In genomic region chr13:75841905-75842304, GRCh38 we compare ENCODE assay signal across 22 cellular contexts.
A peak's percentile ranks its signal among the peaks of the same experiment; 100 is the strongest.
DNase-seq lines count a peak whose midpoint lies in the region; ATAC-seq lines count a peak whose summit lies in the region.
"Had no signal": no experiment of that assay in that cellular context is flagged by ENCODE, and none has a peak within 500 bp of the region (broad histone marks: within the 10 kb centered on the region; RNA-seq: fewer than 3 reads in every experiment).

No MANE protein-coding gene starts in this region.

- no peak overlapping the region for H3K4me3 Mint-ChIP-seq in stimulated activated naive CD8-positive, alpha-beta T cell treated with anti-CD3 and anti-CD28 coated beads, Interleukin-15, amount 100 ng/mL, for 72 hours
- no peak overlapping the region for H3K4me3 Mint-ChIP-seq in activated CD8-positive, alpha-beta T cell treated with anti-CD3 and anti-CD28 coated beads, Interleukin-2, amount 10 ng/mL, durations not matched to agents 7 days and 5 days
- H3K4me3 Mint-ChIP-seq in naive thymus-derived CD4-positive, alpha-beta T cell, result peak overlapping the region in 1 of 10 donors; percentile 5

- peaks cover 0 to 8% of the 10 kb centered on the region in 2 donors for H3K4me1 ChIP-seq in naive thymus-derived CD4-positive, alpha-beta T cell (ENCODE audit: control insufficient read depth in 2 of 2, insufficient read depth in 2 of 2, low read length in 2 of 2)
- H3K4me1 ChIP-seq: Peyer's patch had no signal

- peaks cover 5 to 7% of the 10 kb centered on the region in 2 donors for H3K9me3 Mint-ChIP-seq in stimulated activated naive CD8-positive, alpha-beta T cell treated with anti-CD3 and anti-CD28 coated beads, Interleukin-15, amount 100 ng/mL, for 72 hours
- no peaks in the 10 kb centered on the region for H3K9me3 Mint-ChIP-seq in activated CD8-positive, alpha-beta T cell treated with anti-CD3 and anti-CD28 coated beads, Interleukin-2, amount 10 ng/mL, durations not matched to agents 7 days and 5 days (ENCODE audit: insufficient read depth)
- H3K9me3 Mint-ChIP-seq in naive thymus-derived CD4-positive, alpha-beta T cell, result peaks cover 0 to 10% (median 0%) of the 10 kb centered on the region in 11 donors

- intact Hi-C loops in naive thymus-derived CD4-positive, alpha-beta T cell (cut with micrococcal nuclease), result loop anchor here in 1 of 2 donors (5.0 kb wide), 1 partner anchor 40 kb away; no protein-coding TSS in a partner anchor

- POLR2A ChIA-PET in activated CD8-positive, alpha-beta T cell treated with anti-CD3 and anti-CD28 coated beads, Interleukin-2, amount 10 ng/mL, durations not matched to agents 7 days and 5 days (lab: Charles Lee), result no interaction called here
- POLR2A ChIA-PET in naive thymus-derived CD4-positive, alpha-beta T cell (lab: Charles Lee), result interaction anchor here (1.3 kb wide), 1 partner anchor 81 kb away, joined by 4 read pairs; no protein-coding TSS in a partner anchor

- peaks cover 10% of the 10 kb centered on the region for H3K4me1 Mint-ChIP-seq in stimulated activated naive CD8-positive, alpha-beta T cell treated with anti-CD3 and anti-CD28 coated beads, Interleukin-15, amount 100 ng/mL, for 72 hours
- H3K4me1 Mint-ChIP-seq in activated CD8-positive, alpha-beta T cell treated with anti-CD3 and anti-CD28 coated beads, Interleukin-2, amount 10 ng/mL, durations not matched to agents 7 days and 5 days (ENCODE audit: low read depth), result peaks cover 9% of the 10 kb centered on the region
- peaks cover 8 to 43% (median 23%) of the 10 kb centered on the region in 7 donors for H3K4me1 Mint-ChIP-seq in naive thymus-derived CD4-positive, alpha-beta T cell

- DNase-seq in stimulated activated naive CD8-positive, alpha-beta T cell treated with anti-CD3 and anti-CD28 coated beads, Interleukin-15, amount 100 ng/mL, for 72 hours, result no peak
- no peak for DNase-seq in stimulated activated naive CD8-positive, alpha-beta T cell treated with anti-CD3 and anti-CD28 coated beads, Interleukin-15, Interleukin-2, amounts not matched to agents 100 U/mL and 50 U/mL, for 24 hours
- DNase-seq in activated CD8-positive, alpha-beta T cell treated with anti-CD3 and anti-CD28 coated beads, Interleukin-2, amount 10 ng/mL, durations not matched to agents 7 days and 5 days, result no peak
- peak in 5 of 9 donors; percentile 8 to 39 (median 25) for DNase-seq in naive thymus-derived CD4-positive, alpha-beta T cell
- DNase-seq in NCI-H82 treated with DMSO at 0.1 percent for 48 hours (lab: John Stamatoyannopoulos, UW; ENCODE audit: unreplicated experiment) (no peak), NCI-H2171 treated with DMSO at 0.1 percent for 48 hours (lab: John Stamatoyannopoulos, UW) (no peak), OCI-M1 (lab: John Stamatoyannopoulos, UW) (no peak)
- DNase-seq: ACHN, C1 segment of cervical spinal cord, DMS 273 treated with DMSO at 0.1 percent for 48 hours, GM23248, HCEC 1CT, IMR-90, Karpas-422, MG63, NCI-H1092, NCI-H1436 treated with DMSO at 0.1 percent for 48 hours, NCI-H2029, NCI-H2171, NCI-H446 treated with DMSO at 0.1 percent for 48 hours, NCI-H69, Peyer's patch had no signal

- CTCF ChIA-PET in activated CD8-positive, alpha-beta T cell treated with anti-CD3 and anti-CD28 coated beads, Interleukin-2, amount 10 ng/mL, durations not matched to agents 7 days and 5 days (lab: Charles Lee), result interaction anchor here (1.5 to 2.2 kb wide), 3 partner anchors 10 to 146 kb away, joined by 3 to 9 read pairs (median 6); no protein-coding TSS in a partner anchor
- CTCF ChIA-PET in naive thymus-derived CD4-positive, alpha-beta T cell (lab: Charles Lee), result interaction anchor here (0.7 to 2.4 kb wide), 2 partner anchors 81 to 146 kb away, joined by 3 to 9 read pairs; no protein-coding TSS in a partner anchor

- peak overlapping the region in 1 of 2 donors; percentile 59 for H3K27ac Mint-ChIP-seq in stimulated activated naive CD8-positive, alpha-beta T cell treated with anti-CD3 and anti-CD28 coated beads, Interleukin-15, amount 100 ng/mL, for 72 hours
- peak overlapping the region; percentile 27 for H3K27ac Mint-ChIP-seq in activated CD8-positive, alpha-beta T cell treated with anti-CD3 and anti-CD28 coated beads, Interleukin-2, amount 10 ng/mL, durations not matched to agents 7 days and 5 days
- H3K27ac Mint-ChIP-seq in naive thymus-derived CD4-positive, alpha-beta T cell, result peak overlapping the region in 8 of 9 donors; percentile 12 to 92 (median 72)

- peak; percentile 60 for ATAC-seq in stimulated activated naive CD8-positive, alpha-beta T cell treated with anti-CD3 and anti-CD28 coated beads, Interleukin-15, amount 100 ng/mL, for 72 hours
- ATAC-seq in stimulated activated naive CD8-positive, alpha-beta T cell treated with anti-CD3 and anti-CD28 coated beads, Interleukin-15, Interleukin-2, amounts not matched to agents 100 U/mL and 50 U/mL, for 24 hours, result no peak
- peak; percentile 61 for ATAC-seq in activated CD8-positive, alpha-beta T cell treated with anti-CD3 and anti-CD28 coated beads, Interleukin-2, amount 10 ng/mL, durations not matched to agents 7 days and 5 days
- ATAC-seq in naive thymus-derived CD4-positive, alpha-beta T cell, result no peak

- no peak overlapping the region for H3K27ac ChIP-seq in naive thymus-derived CD4-positive, alpha-beta T cell (ENCODE audit: low read depth, low read length)
- H3K27ac ChIP-seq: GM23248, Peyer's patch had no signal

- peaks cover 0 to 30% (median 0%) of the 10 kb centered on the region in 3 experiments for H3K36me3 ChIP-seq in naive thymus-derived CD4-positive, alpha-beta T cell (ENCODE audit: control insufficient read depth in 2 of 3, insufficient read depth in 3 of 3, low read length in 3 of 3)

- H3K27me3 Mint-ChIP-seq in stimulated activated naive CD8-positive, alpha-beta T cell treated with anti-CD3 and anti-CD28 coated beads, Interleukin-15, amount 100 ng/mL, for 72 hours, result no peaks in the 10 kb centered on the region
- no peaks in the 10 kb centered on the region for H3K27me3 Mint-ChIP-seq in activated CD8-positive, alpha-beta T cell treated with anti-CD3 and anti-CD28 coated beads, Interleukin-2, amount 10 ng/mL, durations not matched to agents 7 days and 5 days (ENCODE audit: low read depth)
- H3K27me3 Mint-ChIP-seq in naive thymus-derived CD4-positive, alpha-beta T cell, result no peaks in the 10 kb centered on the region

- no peaks in the 10 kb centered on the region for H3K9me3 ChIP-seq in naive thymus-derived CD4-positive, alpha-beta T cell (ENCODE audit: control insufficient read depth in 2 of 3, low read length in 3 of 3)
- H3K9me3 ChIP-seq: MG63, Peyer's patch had no signal

- no peak overlapping the region for H3K4me3 ChIP-seq in naive thymus-derived CD4-positive, alpha-beta T cell (ENCODE audit: low read length)
- H3K4me3 ChIP-seq: GM23248, MG63, Peyer's patch had no signal

- no peaks in the 10 kb centered on the region for H3K27me3 ChIP-seq in naive thymus-derived CD4-positive, alpha-beta T cell (ENCODE audit: control insufficient read depth in 2 of 2, insufficient read depth in 2 of 2, low read length in 2 of 2)
- H3K27me3 ChIP-seq: MG63, Peyer's patch had no signal

- H3K36me3 Mint-ChIP-seq in activated CD8-positive, alpha-beta T cell treated with anti-CD3 and anti-CD28 coated beads, Interleukin-2, amount 10 ng/mL, durations not matched to agents 7 days and 5 days (ENCODE audit: low read depth), result peaks cover 24% of the 10 kb centered on the region
- peaks cover 20 to 69% (median 54%) of the 10 kb centered on the region in 5 donors for H3K36me3 Mint-ChIP-seq in naive thymus-derived CD4-positive, alpha-beta T cell

Comparison
In these comparisons a context has a peak if more than half of its experiments do, and no peak if none do; other contexts are left out.
1. ATAC-seq: peak in stimulated activated naive CD8-positive, alpha-beta T cell treated with anti-CD3 and anti-CD28 coated beads, Interleukin-15, amount 100 ng/mL, for 72 hours (single experiment) and activated CD8-positive, alpha-beta T cell treated with anti-CD3 and anti-CD28 coated beads, Interleukin-2, amount 10 ng/mL, durations not matched to agents 7 days and 5 days (single experiment); none in stimulated activated naive CD8-positive, alpha-beta T cell treated with anti-CD3 and anti-CD28 coated beads, Interleukin-15, Interleukin-2, amounts not matched to agents 100 U/mL and 50 U/mL, for 24 hours (single experiment) and naive thymus-derived CD4-positive, alpha-beta T cell (single experiment).
2. DNase-seq: peak in naive thymus-derived CD4-positive, alpha-beta T cell (5 of 9); none in stimulated activated naive CD8-positive, alpha-beta T cell treated with anti-CD3 and anti-CD28 coated beads, Interleukin-15, amount 100 ng/mL, for 72 hours (0 of 2), stimulated activated naive CD8-positive, alpha-beta T cell treated with anti-CD3 and anti-CD28 coated beads, Interleukin-15, Interleukin-2, amounts not matched to agents 100 U/mL and 50 U/mL, for 24 hours (single experiment), activated CD8-positive, alpha-beta T cell treated with anti-CD3 and anti-CD28 coated beads, Interleukin-2, amount 10 ng/mL, durations not matched to agents 7 days and 5 days (single experiment), NCI-H82 treated with DMSO at 0.1 percent for 48 hours (single experiment), NCI-H2171 treated with DMSO at 0.1 percent for 48 hours (single experiment) and OCI-M1 (single experiment).